Comparison of ENCODE assay signal across 17 cellular contexts in the genomic region with DNA sequence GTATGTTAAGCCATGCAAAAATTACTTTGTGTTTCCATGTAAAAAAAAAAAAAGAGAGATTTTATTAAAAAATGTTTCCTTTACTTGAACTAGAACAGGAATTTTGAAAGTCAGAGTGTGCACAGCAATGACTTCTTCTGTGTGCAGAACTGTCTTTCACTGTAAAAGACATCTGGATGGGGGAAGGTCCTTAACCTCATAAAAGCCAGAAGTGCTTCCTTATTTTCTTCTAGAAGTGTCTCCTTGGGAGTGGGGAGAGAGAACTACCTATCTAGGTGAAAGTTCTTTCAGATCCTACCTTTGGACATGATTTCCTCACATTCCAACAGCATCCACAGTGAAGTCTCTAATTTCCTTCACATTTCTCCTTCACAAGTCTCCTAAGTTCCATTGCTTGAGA.
"Had no signal": no experiment of that assay in that cellular context is flagged by ENCODE, and none has a peak within 500 bp of the region (broad histone marks: within the 10 kb centered on the region; RNA-seq: fewer than 3 reads in every experiment).

No MANE protein-coding gene starts in this region.

- H3K4me3 ChIP-seq: MG63 had no signal

- H3K9me3 ChIP-seq: MG63 had no signal

- DNase-seq: Karpas-422, Kasumi-1, KBM-7, KG1, MG63, MM.1S, MV-4-11, NCI-H1048, NCI-H1694, NCI-H1694 treated with DMSO at 0.1 percent for 48 hours, NCI-H2081 treated with DMSO at 0.1 percent for 48 hours, NCI-H2107, NCI-H2171, NCI-H2227 treated with DMSO at 0.1 percent for 48 hours, NCI-H226, NCI-H446, NCI-H446 treated with DMSO at 0.1 percent for 48 hours had no signal

- H3K36me3 ChIP-seq: MG63 had no signal
